9 cellular contexts compared by ENCODE assay signal in genomic region chr1:1776672-1777393, GRCh38. TPM values are rescaled to one million over a fixed set of nuclear protein-coding genes. Genes with fewer than 3 reads are reported as not detected.
A peak's percentile ranks its signal among the peaks of the same experiment; 100 is the strongest.
DNase-seq lines count a peak whose midpoint lies in the region; ATAC-seq and TF ChIP-seq lines count a peak whose summit lies in the region.
"Had no signal": no experiment of that assay in that cellular context is flagged by ENCODE, and none has a peak within 500 bp of the region (broad histone marks: within the 10 kb centered on the region; RNA-seq: fewer than 3 reads in every experiment).

No MANE protein-coding gene starts in this region.

- H3K9me3 Mint-ChIP-seq in activated naive CD4-positive, alpha-beta T cell treated with anti-CD3 and anti-CD28 coated beads for 36 hours: no peaks in the 10 kb centered on the region
- H3K9me3 Mint-ChIP-seq in activated naive CD8-positive, alpha-beta T cell treated with anti-CD3 and anti-CD28 coated beads, Interleukin-2, amount 50 U/mL, for 24 hours: no peaks in the 10 kb centered on the region

- H3K9me3 ChIP-seq in liver (ENCODE audit: control insufficient read depth in 4 of 4, low read length in 3 of 4): no peaks in the 10 kb centered on the region
- H3K9me3 ChIP-seq in transverse colon: no peaks in the 10 kb centered on the region

- ATAC-seq in activated naive CD8-positive, alpha-beta T cell treated with anti-CD3 and anti-CD28 coated beads, Interleukin-2, amount 50 U/mL, for 24 hours: no peak
- ATAC-seq in HG03108 (IDR thresholded peaks at IDR 0.05; ENCODE audit: unreplicated experiment): no peak

- no peak for DNase-seq in activated naive CD4-positive, alpha-beta T cell treated with anti-CD3 and anti-CD28 coated beads for 36 hours
- DNase-seq in activated naive CD4-positive, alpha-beta T cell (lab: John Stamatoyannopoulos, UW): no peak
- no peak for DNase-seq in activated naive CD8-positive, alpha-beta T cell treated with anti-CD3 and anti-CD28 coated beads, Interleukin-2, amount 50 U/mL, for 24 hours
- DNase-seq in transverse colon (no peak), GM19240 (ENCODE audit: insufficient read length, low spot score) (no peak)
- no peak for DNase-seq in stimulated activated CD4-positive, alpha-beta T cell treated with anti-CD3 and anti-CD28 coated beads, Interleukin-2, amount 100 ng/mL, for 24 hours
- DNase-seq: NCI-H1092 had no signal

- H3K36me3 ChIP-seq in liver (ENCODE audit: control insufficient read depth in 4 of 4, insufficient read depth in 3 of 4, low read depth in 1 of 4, low read length in 3 of 4): peaks cover 0 to 7% (median 2%) of the 10 kb centered on the region in 4 donors
- peaks cover 0 to 10% (median 5%) of the 10 kb centered on the region in 4 donors for H3K36me3 ChIP-seq in transverse colon

- H3K27me3 Mint-ChIP-seq in activated naive CD4-positive, alpha-beta T cell treated with anti-CD3 and anti-CD28 coated beads for 36 hours (ENCODE audit: low read depth): no peaks in the 10 kb centered on the region
- H3K27me3 Mint-ChIP-seq in activated naive CD8-positive, alpha-beta T cell treated with anti-CD3 and anti-CD28 coated beads, Interleukin-2, amount 50 U/mL, for 24 hours: peaks cover 2% of the 10 kb centered on the region

- H3K4me1 ChIP-seq in liver (ENCODE audit: control insufficient read depth in 4 of 4, insufficient read depth in 4 of 4, low read length in 3 of 4) (peaks cover 11 to 49% (median 24%) of the 10 kb centered on the region in 4 donors), transverse colon (peaks cover 43 to 65% (median 62%) of the 10 kb centered on the region in 4 donors)

- H3K4me1 Mint-ChIP-seq in activated naive CD4-positive, alpha-beta T cell treated with anti-CD3 and anti-CD28 coated beads for 36 hours (ENCODE audit: low read depth): peaks cover 55% of the 10 kb centered on the region
- peaks cover 61% of the 10 kb centered on the region for H3K4me1 Mint-ChIP-seq in activated naive CD8-positive, alpha-beta T cell treated with anti-CD3 and anti-CD28 coated beads, Interleukin-2, amount 50 U/mL, for 24 hours

- H3K27me3 ChIP-seq in liver (ENCODE audit: control insufficient read depth in 4 of 4, insufficient read depth in 4 of 4, low read length in 3 of 4) (no peaks in the 10 kb centered on the region), transverse colon (no peaks in the 10 kb centered on the region)

- H3K27ac ChIP-seq in liver (ENCODE audit: low read depth in 1 of 2, low read length in 2 of 2) (peak overlapping the region; percentile 90 to 97), transverse colon (peak overlapping the region; percentile 91 to 97 (median 96))

- H3K36me3 Mint-ChIP-seq in activated naive CD4-positive, alpha-beta T cell treated with anti-CD3 and anti-CD28 coated beads for 36 hours (ENCODE audit: low read depth): peaks cover 16% of the 10 kb centered on the region
- peaks cover 22% of the 10 kb centered on the region for H3K36me3 Mint-ChIP-seq in activated naive CD8-positive, alpha-beta T cell treated with anti-CD3 and anti-CD28 coated beads, Interleukin-2, amount 50 U/mL, for 24 hours (ENCODE audit: low read depth)

- in situ Hi-C loops in transverse colon (cut with MboI; ENCODE audit: low pct_ligation_motif_present in 1 of 4, low pct_unique_long_range_greater_than_20kb in 1 of 4, low sequenced_read_pairs in 3 of 4): no loop called here

- TF ChIP-seq EP300 in transverse colon (IDR thresholded peaks at IDR 0.05; ENCODE audit: low read depth): no peak

- no peak for TF ChIP-seq RAD21 in liver (IDR thresholded peaks at IDR 0.05)

- no peak for TF ChIP-seq POLR2A in transverse colon (IDR thresholded peaks at IDR 0.05)

- WGBS in liver: 75% methylated on average over 7 of the region's 7 CpGs
- 60 to 70% methylated on average over 2 to 7 of the region's 7 CpGs for WGBS in transverse colon (ENCODE audit: low coverage in 1 of 2), 2 donors

- H3K4me3 Mint-ChIP-seq in activated naive CD4-positive, alpha-beta T cell treated with anti-CD3 and anti-CD28 coated beads for 36 hours: peak overlapping the region; percentile 82
- peak overlapping the region; percentile 88 for H3K4me3 Mint-ChIP-seq in activated naive CD8-positive, alpha-beta T cell treated with anti-CD3 and anti-CD28 coated beads, Interleukin-2, amount 50 U/mL, for 24 hours

- intact Hi-C loops in activated naive CD4-positive, alpha-beta T cell treated with anti-CD3 and anti-CD28 coated beads for 36 hours (cut with micrococcal nuclease): no loop called here
- intact Hi-C loops in transverse colon (cut with DNase I; ENCODE audit: low total_unique reads): no loop called here

- peak overlapping the region; percentile 81 for H3K27ac Mint-ChIP-seq in activated naive CD4-positive, alpha-beta T cell treated with anti-CD3 and anti-CD28 coated beads for 36 hours
- H3K27ac Mint-ChIP-seq in activated naive CD8-positive, alpha-beta T cell treated with anti-CD3 and anti-CD28 coated beads, Interleukin-2, amount 50 U/mL, for 24 hours: peak overlapping the region; percentile 91

- peak overlapping the region; percentile 46 to 96 for H3K9ac ChIP-seq in liver (ENCODE audit: low read depth in 1 of 2, low read length in 2 of 2)

- CTCF ChIA-PET in activated naive CD4-positive, alpha-beta T cell treated with anti-CD3 and anti-CD28 coated beads for 36 hours (lab: Charles Lee): interaction anchor here (0.6 to 1.7 kb wide), 7 partner anchors 11 to 399 kb away, joined by 3 to 13 read pairs (median 3); no protein-coding TSS in a partner anchor

- H3K4me3 ChIP-seq in liver (ENCODE audit: low read depth in 1 of 3, low read length in 3 of 3) (peak overlapping the region; percentile 71 to 87 (median 82)), transverse colon (peak overlapping the region; percentile 60 to 97 (median 66))

- no peak for TF ChIP-seq CTCF in liver (IDR thresholded peaks at IDR 0.05; ENCODE audit: low read depth, low read length, missing input control)
- no peak for TF ChIP-seq CTCF in transverse colon (IDR thresholded peaks at IDR 0.05)

TF ChIP-seq in liver, 16 proteins besides CTCF, POLR2A, EP300 and RAD21:
- TF ChIP-seq ZBTB33 (IDR thresholded peaks at IDR 0.05) (no peak), YY1 (IDR thresholded peaks at IDR 0.05) (no peak), HNF4A (conservative IDR thresholded peaks at IDR 0.05) (no peak), FOXA2 (IDR thresholded peaks at IDR 0.05) (no peak), HNF4G (IDR thresholded peaks at IDR 0.05) (no peak), ATF3 (IDR thresholded peaks at IDR 0.05) (no peak), FOXA1 (IDR thresholded peaks at IDR 0.05) (no peak)
- TF ChIP-seq, protein P1, sequence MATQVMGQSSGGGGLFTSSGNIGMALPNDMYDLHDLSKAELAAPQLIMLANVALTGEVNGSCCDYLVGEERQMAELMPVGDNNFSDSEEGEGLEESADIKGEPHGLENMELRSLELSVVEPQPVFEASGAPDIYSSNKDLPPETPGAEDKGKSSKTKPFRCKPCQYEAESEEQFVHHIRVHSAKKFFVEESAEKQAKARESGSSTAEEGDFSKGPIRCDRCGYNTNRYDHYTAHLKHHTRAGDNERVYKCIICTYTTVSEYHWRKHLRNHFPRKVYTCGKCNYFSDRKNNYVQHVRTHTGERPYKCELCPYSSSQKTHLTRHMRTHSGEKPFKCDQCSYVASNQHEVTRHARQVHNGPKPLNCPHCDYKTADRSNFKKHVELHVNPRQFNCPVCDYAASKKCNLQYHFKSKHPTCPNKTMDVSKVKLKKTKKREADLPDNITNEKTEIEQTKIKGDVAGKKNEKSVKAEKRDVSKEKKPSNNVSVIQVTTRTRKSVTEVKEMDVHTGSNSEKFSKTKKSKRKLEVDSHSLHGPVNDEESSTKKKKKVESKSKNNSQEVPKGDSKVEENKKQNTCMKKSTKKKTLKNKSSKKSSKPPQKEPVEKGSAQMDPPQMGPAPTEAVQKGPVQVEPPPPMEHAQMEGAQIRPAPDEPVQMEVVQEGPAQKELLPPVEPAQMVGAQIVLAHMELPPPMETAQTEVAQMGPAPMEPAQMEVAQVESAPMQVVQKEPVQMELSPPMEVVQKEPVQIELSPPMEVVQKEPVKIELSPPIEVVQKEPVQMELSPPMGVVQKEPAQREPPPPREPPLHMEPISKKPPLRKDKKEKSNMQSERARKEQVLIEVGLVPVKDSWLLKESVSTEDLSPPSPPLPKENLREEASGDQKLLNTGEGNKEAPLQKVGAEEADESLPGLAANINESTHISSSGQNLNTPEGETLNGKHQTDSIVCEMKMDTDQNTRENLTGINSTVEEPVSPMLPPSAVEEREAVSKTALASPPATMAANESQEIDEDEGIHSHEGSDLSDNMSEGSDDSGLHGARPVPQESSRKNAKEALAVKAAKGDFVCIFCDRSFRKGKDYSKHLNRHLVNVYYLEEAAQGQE (IDR thresholded peaks at IDR 0.05): no peak
TF ChIP-seq in liver: peak in this region for 0.

RNA-seq across cellular contexts. Expression of gene NADK, which starts 1.4 kb away (rescaled TPM):
- 10 to 100 TPM; 42.1 to 43.6 TPM for total RNA-seq in activated naive CD4-positive, alpha-beta T cell treated with anti-CD3 and anti-CD28 coated beads for 36 hours
- total RNA-seq in liver (100 to 1,000 TPM in 1 of 2 donors, 10 to 100 TPM in 1; 39.2 to 105 TPM), transverse colon (100 to 1,000 TPM; 129 to 191 (median 152) TPM)
- polyA plus RNA-seq in liver: 10 to 100 TPM; 77.9 to 89.4 TPM

RNA-seq across cellular contexts. Expression of gene CDK11A, which starts 52.7 kb away (rescaled TPM):
- 10 to 100 TPM; 58.0 to 60.3 TPM for total RNA-seq in activated naive CD4-positive, alpha-beta T cell treated with anti-CD3 and anti-CD28 coated beads for 36 hours
- total RNA-seq in liver (10 to 100 TPM; 13.8 to 17.0 TPM), transverse colon (100 to 1,000 TPM in 2 of 4 donors, 10 to 100 TPM in 2; 52.9 to 250 (median 161) TPM)
- polyA plus RNA-seq in liver: 10 to 100 TPM; 13.7 to 14.1 TPM
